ENCODE assay signal across 17 cellular contexts in genomic region chr14:102892660-102893059, GRCh38. TPM values are rescaled to one million over a fixed set of nuclear protein-coding genes. Genes with fewer than 3 reads are reported as not detected.
DNase-seq lines count a peak whose midpoint lies in the region; ATAC-seq lines count a peak whose summit lies in the region.
"Had no signal": no experiment of that assay in that cellular context is flagged by ENCODE, and none has a peak within 500 bp of the region (broad histone marks: within the 10 kb centered on the region; RNA-seq: fewer than 3 reads in every experiment).

No MANE protein-coding gene starts in this region.

- no peak for DNase-seq in activated naive CD4-positive, alpha-beta T cell (lab: John Stamatoyannopoulos, UW)
- DNase-seq in G401 (ENCODE audit: low spot score), result peak; percentile 58
- peak; percentile 46 for DNase-seq in cerebellar cortex (ENCODE audit: low spot score)
- DNase-seq in sciatic nerve (ENCODE audit: low spot score), result peak; percentile 23
- DNase-seq: CD4-positive, alpha-beta memory T cell; COR-L47; DMS53; H9; KG1; NCI-H2029; NCI-H446; NCI-H524 treated with DMSO at 0.1 percent for 48 hours; NCI-H774 had no signal

- peaks cover 8% of the 10 kb centered on the region for H3K36me3 Mint-ChIP-seq in activated naive CD4-positive, alpha-beta T cell treated with anti-CD3 and anti-CD28 coated beads, Interleukin-2, amount 50 U/mL, for 24 hours

- in situ Hi-C loops in G401 (cut with HindIII; ENCODE audit: low sequenced_read_pairs), result no loop called here

- ATAC-seq in sciatic nerve (no peak), HG02678 (IDR thresholded peaks at IDR 0.05; ENCODE audit: unreplicated experiment) (no peak), HG02759 (IDR thresholded peaks at IDR 0.05; ENCODE audit: unreplicated experiment) (no peak)
- ATAC-seq: GM23338 had no signal

- H3K4me1 Mint-ChIP-seq in activated naive CD4-positive, alpha-beta T cell treated with anti-CD3 and anti-CD28 coated beads, Interleukin-2, amount 50 U/mL, for 24 hours, result peaks cover under 1% of the 10 kb centered on the region
- H3K4me1 Mint-ChIP-seq: CD4-positive, alpha-beta memory T cell had no signal

- H3K27ac Mint-ChIP-seq in activated naive CD4-positive, alpha-beta T cell treated with anti-CD3 and anti-CD28 coated beads, Interleukin-2, amount 50 U/mL, for 24 hours, result peak overlapping the region; percentile 18
- H3K27ac Mint-ChIP-seq: GM23338 had no signal

- no peaks in the 10 kb centered on the region for H3K9me3 Mint-ChIP-seq in activated naive CD4-positive, alpha-beta T cell treated with anti-CD3 and anti-CD28 coated beads, Interleukin-2, amount 50 U/mL, for 24 hours
- H3K9me3 Mint-ChIP-seq: CD4-positive, alpha-beta memory T cell; GM23338; H9 had no signal

- no peak overlapping the region for H3K4me3 Mint-ChIP-seq in activated naive CD4-positive, alpha-beta T cell treated with anti-CD3 and anti-CD28 coated beads, Interleukin-2, amount 50 U/mL, for 24 hours
- H3K4me3 Mint-ChIP-seq: CD4-positive, alpha-beta memory T cell; GM23338; H9 had no signal

- no peaks in the 10 kb centered on the region for H3K27me3 Mint-ChIP-seq in activated naive CD4-positive, alpha-beta T cell treated with anti-CD3 and anti-CD28 coated beads, Interleukin-2, amount 50 U/mL, for 24 hours
- H3K27me3 Mint-ChIP-seq: CD4-positive, alpha-beta memory T cell had no signal

- intact Hi-C loops in sciatic nerve (cut with DNase I), result no loop called here

RNA-seq across cellular contexts. Expression of gene AMN, which starts 29.8 kb away (rescaled TPM):
- not detected in 2 replicates for total RNA-seq in G401 (2014; rRNA removed; shearing (Covaris generic))
- total RNA-seq in sciatic nerve, result 0.40 TPM

Comparison
In these comparisons a context has a peak if more than half of its experiments do, and no peak if none do; other contexts are left out.
1. DNase-seq: peak in G401 (single experiment), cerebellar cortex (single experiment) and sciatic nerve (single experiment); none in activated naive CD4-positive, alpha-beta T cell (0 of 4).